In the genomic region with DNA sequence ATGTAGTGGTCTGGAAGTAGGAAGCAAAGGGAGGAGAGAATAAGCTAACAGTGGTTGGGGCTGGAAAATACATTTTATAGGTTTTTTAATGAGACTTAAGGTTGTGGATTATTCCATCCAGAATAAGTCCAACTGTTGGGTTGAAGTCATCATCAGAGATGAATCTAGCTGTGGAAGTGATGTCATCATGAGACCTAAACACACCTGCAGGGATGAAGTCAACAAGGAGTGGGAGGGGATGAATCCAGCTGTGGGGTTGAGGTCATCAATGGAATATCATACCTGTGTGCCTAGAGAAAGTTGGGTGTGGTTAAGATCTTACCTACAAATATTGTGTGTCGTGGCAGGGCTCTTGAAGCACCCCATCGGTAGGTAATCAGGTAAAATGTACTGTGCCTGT, we compare ENCODE assay signal across 18 cellular contexts.
"Had no signal": no experiment of that assay in that cellular context is flagged by ENCODE, and none has a peak within 500 bp of the region (broad histone marks: within the 10 kb centered on the region; RNA-seq: fewer than 3 reads in every experiment).

No MANE protein-coding gene starts in this region.

- H3K4me3 ChIP-seq: heart left ventricle, psoas muscle, spleen, testis, tibial nerve had no signal

- H3K27ac ChIP-seq: heart left ventricle, psoas muscle, testis, tibial nerve had no signal

- ATAC-seq: heart left ventricle; naive thymus-derived CD4-positive, alpha-beta T cell; psoas muscle; sciatic nerve; stimulated activated naive B cell treated with anti-CD40 and anti-IgM and Interleukin-4, amounts not matched to agents 10 μg/mL and 1 μg/mL and 100 μg/mL, for 72 hours; stimulated activated naive CD8-positive, alpha-beta T cell treated with anti-CD3 and anti-CD28 coated beads, Interleukin-15, amount 100 ng/mL, for 72 hours had no signal

- H3K36me3 ChIP-seq: heart left ventricle, spleen, tibial nerve had no signal

- H3K9me3 ChIP-seq: psoas muscle, spleen, testis had no signal

- H3K4me1 ChIP-seq: heart left ventricle, psoas muscle, spleen, testis had no signal

- DNase-seq: heart left ventricle; hippocampal formation; kidney glomerular epithelial cell; naive thymus-derived CD4-positive, alpha-beta T cell; nephron progenitor cell; psoas muscle; retina; spleen; stimulated activated CD4-positive, alpha-beta T cell treated with anti-CD3 and anti-CD28 coated beads, Interleukin-15, amount 100 ng/mL, for 24 hours; stimulated activated CD4-positive, alpha-beta T cell treated with anti-CD3 and anti-CD28 coated beads, Interleukin-1b, Interleukin-23, amount 100 ng/mL, for 48 hours; stimulated activated CD4-positive, alpha-beta T cell treated with anti-CD3 and anti-CD28 coated beads, Interleukin-4, amount 100 ng/mL, for 24 hours; stimulated activated naive B cell treated with anti-CD40 and anti-IgM and Interleukin-4, amounts not matched to agents 10 μg/mL and 1 μg/mL and 100 μg/mL, for 72 hours; stimulated activated naive CD8-positive, alpha-beta T cell treated with anti-CD3 and anti-CD28 coated beads, Interleukin-15, amount 100 ng/mL, for 72 hours; testis had no signal

- H3K27me3 ChIP-seq: heart left ventricle, spleen, testis, tibial nerve had no signal

- FAIRE-seq: endothelial cell of umbilical vein, frontal cortex had no signal
